ENCODE assay signal across 1 cellular context in the genomic region with DNA sequence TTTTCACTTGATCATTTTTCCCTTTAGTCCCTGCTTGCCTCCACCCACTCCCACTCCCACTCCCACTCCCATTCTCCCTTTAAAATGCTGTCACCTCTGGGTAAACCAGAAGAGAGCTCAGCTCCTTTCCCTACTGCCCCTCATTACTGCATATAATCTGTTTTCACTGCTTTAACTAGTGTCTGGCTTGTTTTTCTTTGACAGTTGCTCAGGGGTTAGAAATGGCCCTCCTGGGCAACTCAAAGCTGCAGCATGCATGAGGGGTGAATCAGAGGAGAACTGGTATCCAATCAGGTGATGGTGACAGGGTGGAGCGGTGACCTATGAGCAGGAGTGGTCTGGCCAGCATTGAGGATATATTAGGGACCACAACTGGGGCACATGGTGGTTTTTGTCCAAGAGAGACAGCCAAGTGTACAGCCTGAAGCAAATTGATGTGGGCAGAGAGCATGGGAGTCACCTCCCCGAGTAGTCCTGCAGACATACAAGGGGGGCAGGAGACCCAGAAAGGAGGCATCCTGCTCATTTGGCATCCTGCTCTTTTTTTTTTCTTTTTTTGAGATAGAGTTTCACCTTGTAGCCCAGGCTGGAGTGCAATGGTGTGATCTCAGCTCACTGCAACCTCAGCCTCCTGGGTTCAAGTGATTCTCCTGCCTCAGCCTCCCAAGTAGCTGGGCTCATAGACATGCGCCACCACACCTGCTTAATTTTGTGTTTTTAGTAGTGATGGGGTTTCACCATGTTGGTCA.
A peak's percentile ranks its signal among the peaks of the same experiment; 100 is the strongest.
TF ChIP-seq lines count a peak whose summit lies in the region.

No MANE protein-coding gene starts in this region.

TF ChIP-seq in HepG2, 621 proteins besides CTCF, POLR2A, EP300 and RAD21 (continued from another document and continues in another):
- TF ChIP-seq ZNF687 (CRISPR knock-in tag; IDR thresholded peaks at IDR 0.05) (peak; percentile 72), ZNF782 (CRISPR knock-in tag; IDR thresholded peaks at IDR 0.05; ENCODE audit: borderline replicate concordance) (no peak), SOX13 (IDR thresholded peaks at IDR 0.05) (no peak), SOX13 (CRISPR knock-in tag; conservative IDR thresholded peaks at IDR 0.05 in 1 of 2, IDR thresholded peaks at IDR 0.05 in 1 of 2) (no peak; a peak in 1 of 4 replicates), TP53 (CRISPR knock-in tag; conservative IDR thresholded peaks at IDR 0.05) (0 out of 2 replicates have a peak, but pooled peaks have one; percentile 23), JUN (CRISPR knock-in tag; IDR thresholded peaks at IDR 0.05) (0 out of 2 replicates have a peak, but pooled peaks have one; percentile 59), FOXJ3 (CRISPR knock-in tag; IDR thresholded peaks at IDR 0.05; ENCODE audit: borderline replicate concordance) (no peak), MXD3 (CRISPR knock-in tag; IDR thresholded peaks at IDR 0.05) (0 out of 2 replicates have a peak, but pooled peaks have one; percentile 64), GABPB1 (CRISPR knock-in tag; IDR thresholded peaks at IDR 0.05) (no peak), ESRRA (CRISPR knock-in tag; IDR thresholded peaks at IDR 0.05; ENCODE audit: low read depth) (0 out of 2 replicates have a peak, but pooled peaks have one; percentile 9), RFXANK (CRISPR knock-in tag; IDR thresholded peaks at IDR 0.05) (peak; percentile 28; the same call in 1 of the 2 replicates), ZFX (CRISPR knock-in tag; IDR thresholded peaks at IDR 0.05; ENCODE audit: low read depth) (peak; percentile 40; the same call in 1 of the 2 replicates), PAWR (CRISPR knock-in tag; IDR thresholded peaks at IDR 0.05; ENCODE audit: borderline replicate concordance) (no peak), SAP130 (CRISPR knock-in tag; IDR thresholded peaks at IDR 0.05; ENCODE audit: low read depth) (peak; percentile 63), ZNF563 (CRISPR knock-in tag; IDR thresholded peaks at IDR 0.05) (no peak), ZNF652 (CRISPR knock-in tag; IDR thresholded peaks at IDR 0.05; ENCODE audit: borderline replicate concordance, low read depth) (peak; percentile 22; the same call in 1 of the 2 replicates), CC2D1A (CRISPR knock-in tag; IDR thresholded peaks at IDR 0.05) (no peak), ZNF780A (CRISPR knock-in tag; IDR thresholded peaks at IDR 0.05) (0 out of 2 replicates have a peak, but pooled peaks have one; percentile 25), NFYC (CRISPR knock-in tag; IDR thresholded peaks at IDR 0.05) (peak; percentile 76), ZNF614 (CRISPR knock-in tag; IDR thresholded peaks at IDR 0.05; ENCODE audit: borderline replicate concordance) (no peak), ZNF431 (CRISPR knock-in tag; IDR thresholded peaks at IDR 0.05; ENCODE audit: borderline replicate concordance, low read depth) (0 out of 2 replicates have a peak, but pooled peaks have one; percentile 42), HNF1A (IDR thresholded peaks at IDR 0.05; ENCODE audit: low read depth) (no peak), HNF1A (CRISPR knock-in tag; IDR thresholded peaks at IDR 0.05; ENCODE audit: borderline replicate concordance) (0 out of 2 replicates have a peak, but pooled peaks have one; percentile 32), NR2F6 (IDR thresholded peaks at IDR 0.05) (peak; percentile 33; the same call in 1 of the 2 replicates), NR2F6 (CRISPR knock-in tag; IDR thresholded peaks at IDR 0.05) (no peak), ZBTB3 (CRISPR knock-in tag; IDR thresholded peaks at IDR 0.05; ENCODE audit: borderline replicate concordance, low read depth) (peak; percentile 65; the same call in 1 of the 2 replicates), ZNF430 (CRISPR knock-in tag; IDR thresholded peaks at IDR 0.05) (peak; percentile 29; the same call in 1 of the 2 replicates), MZF1 (CRISPR knock-in tag; IDR thresholded peaks at IDR 0.05; ENCODE audit: borderline replicate concordance) (no peak), KDM1A (CRISPR knock-in tag; IDR thresholded peaks at IDR 0.05) (0 out of 2 replicates have a peak, but pooled peaks have one; percentile 29), IRF2 (CRISPR knock-in tag; IDR thresholded peaks at IDR 0.05) (peak; percentile 37; the same call in 1 of the 2 replicates), RXRB (CRISPR knock-in tag; IDR thresholded peaks at IDR 0.05; ENCODE audit: borderline replicate concordance) (peak; percentile 54; the same call in 1 of the 2 replicates), MTA1 (CRISPR knock-in tag; IDR thresholded peaks at IDR 0.05; ENCODE audit: borderline replicate concordance) (0 out of 2 replicates have a peak, but pooled peaks have one; percentile 33), TBX2 (CRISPR knock-in tag; IDR thresholded peaks at IDR 0.05; ENCODE audit: borderline replicate concordance) (peak; percentile 50; the same call in 1 of the 2 replicates), TBP (CRISPR knock-in tag; IDR thresholded peaks at IDR 0.05) (no peak), ZNF772 (CRISPR knock-in tag; IDR thresholded peaks at IDR 0.05) (peak; percentile 77), MIXL1 (CRISPR knock-in tag; IDR thresholded peaks at IDR 0.05) (peak; percentile 16; the same call in 1 of the 2 replicates), HIVEP1 (CRISPR knock-in tag; IDR thresholded peaks at IDR 0.05) (no peak), PHF21A (CRISPR knock-in tag; IDR thresholded peaks at IDR 0.05) (peak; percentile 71), ZNF766 (CRISPR knock-in tag; IDR thresholded peaks at IDR 0.05; ENCODE audit: borderline replicate concordance) (no peak), ZNF546 (CRISPR knock-in tag; conservative IDR thresholded peaks at IDR 0.05) (peak; percentile 67; the same call in 1 of the 2 replicates), ELK4 (CRISPR knock-in tag; IDR thresholded peaks at IDR 0.05; ENCODE audit: borderline replicate concordance) (no peak)
- TF ChIP-seq, protein P1, sequence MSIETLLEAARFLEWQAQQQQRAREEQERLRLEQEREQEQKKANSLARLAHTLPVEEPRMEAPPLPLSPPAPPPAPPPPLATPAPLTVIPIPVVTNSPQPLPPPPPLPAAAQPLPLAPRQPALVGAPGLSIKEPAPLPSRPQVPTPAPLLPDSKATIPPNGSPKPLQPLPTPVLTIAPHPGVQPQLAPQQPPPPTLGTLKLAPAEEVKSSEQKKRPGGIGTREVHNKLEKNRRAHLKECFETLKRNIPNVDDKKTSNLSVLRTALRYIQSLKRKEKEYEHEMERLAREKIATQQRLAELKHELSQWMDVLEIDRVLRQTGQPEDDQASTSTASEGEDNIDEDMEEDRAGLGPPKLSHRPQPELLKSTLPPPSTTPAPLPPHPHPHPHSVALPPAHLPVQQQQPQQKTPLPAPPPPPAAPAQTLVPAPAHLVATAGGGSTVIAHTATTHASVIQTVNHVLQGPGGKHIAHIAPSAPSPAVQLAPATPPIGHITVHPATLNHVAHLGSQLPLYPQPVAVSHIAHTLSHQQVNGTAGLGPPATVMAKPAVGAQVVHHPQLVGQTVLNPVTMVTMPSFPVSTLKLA (IDR thresholded peaks at IDR 0.05) = peak; percentile 16; the same call in 1 of the 2 replicates
- TF ChIP-seq, protein P2, sequence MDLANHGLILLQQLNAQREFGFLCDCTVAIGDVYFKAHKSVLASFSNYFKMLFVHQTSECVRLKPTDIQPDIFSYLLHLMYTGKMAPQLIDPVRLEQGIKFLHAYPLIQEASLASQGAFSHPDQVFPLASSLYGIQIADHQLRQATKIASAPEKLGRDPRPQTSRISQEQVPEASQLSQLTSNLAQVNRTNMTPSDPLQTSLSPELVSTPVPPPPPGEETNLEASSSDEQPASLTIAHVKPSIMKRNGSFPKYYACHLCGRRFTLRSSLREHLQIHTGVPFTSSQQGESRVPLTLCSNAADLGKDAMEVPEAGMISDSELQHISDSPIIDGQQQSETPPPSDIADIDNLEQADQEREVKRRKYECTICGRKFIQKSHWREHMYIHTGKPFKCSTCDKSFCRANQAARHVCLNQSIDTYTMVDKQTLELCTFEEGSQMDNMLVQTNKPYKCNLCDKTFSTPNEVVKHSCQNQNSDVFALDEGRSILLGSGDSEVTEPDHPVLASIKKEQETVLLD (CRISPR knock-in tag; IDR thresholded peaks at IDR 0.05; ENCODE audit: low read depth) = peak; percentile 12; the same call in 1 of the 2 replicates
- TF ChIP-seq, protein P3, sequence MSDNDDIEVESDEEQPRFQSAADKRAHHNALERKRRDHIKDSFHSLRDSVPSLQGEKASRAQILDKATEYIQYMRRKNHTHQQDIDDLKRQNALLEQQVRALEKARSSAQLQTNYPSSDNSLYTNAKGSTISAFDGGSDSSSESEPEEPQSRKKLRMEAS (IDR thresholded peaks at IDR 0.05) = peak; percentile 89
- TF ChIP-seq, protein P4, sequence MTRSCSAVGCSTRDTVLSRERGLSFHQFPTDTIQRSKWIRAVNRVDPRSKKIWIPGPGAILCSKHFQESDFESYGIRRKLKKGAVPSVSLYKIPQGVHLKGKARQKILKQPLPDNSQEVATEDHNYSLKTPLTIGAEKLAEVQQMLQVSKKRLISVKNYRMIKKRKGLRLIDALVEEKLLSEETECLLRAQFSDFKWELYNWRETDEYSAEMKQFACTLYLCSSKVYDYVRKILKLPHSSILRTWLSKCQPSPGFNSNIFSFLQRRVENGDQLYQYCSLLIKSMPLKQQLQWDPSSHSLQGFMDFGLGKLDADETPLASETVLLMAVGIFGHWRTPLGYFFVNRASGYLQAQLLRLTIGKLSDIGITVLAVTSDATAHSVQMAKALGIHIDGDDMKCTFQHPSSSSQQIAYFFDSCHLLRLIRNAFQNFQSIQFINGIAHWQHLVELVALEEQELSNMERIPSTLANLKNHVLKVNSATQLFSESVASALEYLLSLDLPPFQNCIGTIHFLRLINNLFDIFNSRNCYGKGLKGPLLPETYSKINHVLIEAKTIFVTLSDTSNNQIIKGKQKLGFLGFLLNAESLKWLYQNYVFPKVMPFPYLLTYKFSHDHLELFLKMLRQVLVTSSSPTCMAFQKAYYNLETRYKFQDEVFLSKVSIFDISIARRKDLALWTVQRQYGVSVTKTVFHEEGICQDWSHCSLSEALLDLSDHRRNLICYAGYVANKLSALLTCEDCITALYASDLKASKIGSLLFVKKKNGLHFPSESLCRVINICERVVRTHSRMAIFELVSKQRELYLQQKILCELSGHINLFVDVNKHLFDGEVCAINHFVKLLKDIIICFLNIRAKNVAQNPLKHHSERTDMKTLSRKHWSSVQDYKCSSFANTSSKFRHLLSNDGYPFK (CRISPR knock-in tag; IDR thresholded peaks at IDR 0.05; ENCODE audit: borderline replicate concordance) = peak; percentile 44; the same call in 1 of the 2 replicates
